In the genomic region with DNA sequence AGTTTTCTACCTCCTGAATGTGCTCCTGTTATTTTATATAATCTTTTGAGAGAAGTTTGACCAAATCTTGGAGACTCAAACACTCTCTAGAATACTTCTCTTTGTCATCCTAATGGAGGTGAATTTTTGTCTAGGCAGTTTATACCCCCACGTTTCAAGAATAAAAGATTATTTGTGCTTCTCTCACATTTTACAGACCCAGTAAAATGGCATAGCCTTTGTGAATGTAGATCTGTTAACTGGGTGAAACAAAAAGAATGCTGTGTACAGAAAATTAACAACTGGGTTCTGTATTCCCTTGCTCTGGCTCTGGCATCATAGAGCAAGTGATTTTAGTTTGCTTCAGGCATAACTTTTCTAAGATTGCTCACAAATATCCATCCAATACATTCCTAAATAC, we compare ENCODE assay signal across 15 cellular contexts. TPM values are rescaled to one million over a fixed set of nuclear protein-coding genes. Genes with fewer than 3 reads are reported as not detected.
"Had no signal": no experiment of that assay in that cellular context is flagged by ENCODE, and none has a peak within 500 bp of the region (broad histone marks: within the 10 kb centered on the region; RNA-seq: fewer than 3 reads in every experiment).

No MANE protein-coding gene starts in this region.

- H3K4me3 Mint-ChIP-seq: activated CD4-positive, alpha-beta memory T cell treated with anti-CD3 and anti-CD28 coated beads for 36 hours; activated naive CD4-positive, alpha-beta T cell treated with anti-CD3 and anti-CD28 coated beads, Interleukin-2, amount 10 ng/mL, durations not matched to agents 7 days and 5 days; memory B cell; naive B cell; neural progenitor cell had no signal

- H3K27ac ChIP-seq: foreskin keratinocyte, neural progenitor cell, tibial artery had no signal

- H3K4me3 ChIP-seq: neural progenitor cell, tibial artery had no signal

- H3K9me3 ChIP-seq: tibial artery had no signal

- H3K36me3 Mint-ChIP-seq: activated CD4-positive, alpha-beta memory T cell treated with anti-CD3 and anti-CD28 coated beads for 36 hours; activated naive CD4-positive, alpha-beta T cell treated with anti-CD3 and anti-CD28 coated beads, Interleukin-2, amount 10 ng/mL, durations not matched to agents 7 days and 5 days; memory B cell; naive B cell had no signal

- H3K4me1 ChIP-seq: foreskin keratinocyte, neural progenitor cell had no signal

- ATAC-seq: foreskin keratinocyte, left cardiac atrium had no signal

- H3K36me3 ChIP-seq: neural progenitor cell had no signal

- H3K27ac Mint-ChIP-seq: activated CD4-positive, alpha-beta memory T cell treated with anti-CD3 and anti-CD28 coated beads for 36 hours; activated naive CD4-positive, alpha-beta T cell treated with anti-CD3 and anti-CD28 coated beads, Interleukin-2, amount 10 ng/mL, durations not matched to agents 7 days and 5 days; memory B cell; naive B cell; neural progenitor cell had no signal

- DNase-seq: activated CD4-positive, alpha-beta memory T cell treated with anti-CD3 and anti-CD28 coated beads for 36 hours; activated CD4-positive, alpha-beta T cell treated with anti-CD3 and anti-CD28 coated beads for 48 hours; activated effector memory CD4-positive, alpha-beta T cell treated with anti-CD3 and anti-CD28 coated beads, Interleukin-2, amount 50 U/mL, for 16 hours; activated naive CD4-positive, alpha-beta T cell treated with anti-CD3 and anti-CD28 coated beads, Interleukin-2, amount 10 ng/mL, durations not matched to agents 7 days and 5 days; amygdala; effector CD4-positive, alpha-beta T cell; foreskin keratinocyte; left cardiac atrium; naive B cell; stimulated activated CD4-positive, alpha-beta T cell treated with anti-CD3 and anti-CD28 coated beads, Interleukin-4, amount 100 ng/mL, for 24 hours; stimulated activated naive CD4-positive, alpha-beta T cell treated with Interleukin-2 at 50 U/mL for 16 hours; tibial artery had no signal

- H3K27me3 Mint-ChIP-seq: activated CD4-positive, alpha-beta memory T cell treated with anti-CD3 and anti-CD28 coated beads for 36 hours; activated naive CD4-positive, alpha-beta T cell treated with anti-CD3 and anti-CD28 coated beads, Interleukin-2, amount 10 ng/mL, durations not matched to agents 7 days and 5 days; memory B cell had no signal

- H3K27me3 ChIP-seq: foreskin keratinocyte, neural progenitor cell, tibial artery had no signal

- H3K9me3 Mint-ChIP-seq: activated CD4-positive, alpha-beta memory T cell treated with anti-CD3 and anti-CD28 coated beads for 36 hours; activated naive CD4-positive, alpha-beta T cell treated with anti-CD3 and anti-CD28 coated beads, Interleukin-2, amount 10 ng/mL, durations not matched to agents 7 days and 5 days had no signal

- H3K4me1 Mint-ChIP-seq: activated naive CD4-positive, alpha-beta T cell treated with anti-CD3 and anti-CD28 coated beads, Interleukin-2, amount 10 ng/mL, durations not matched to agents 7 days and 5 days; memory B cell; naive B cell; neural progenitor cell had no signal

RNA-seq across cellular contexts. Expression of a gene that starts 26.1 kb away (rescaled TPM):
- total RNA-seq: activated CD4-positive, alpha-beta memory T cell treated with anti-CD3 and anti-CD28 coated beads for 36 hours; T-helper 2 cell treated with Interferon-gamma antibody and Interleukin-4, amounts not matched to agents 100 ng/mL and 5 ng/mL, for 36 hours had no signal
